ENCODE assay signal across 8 cellular contexts in genomic region chr11:128157423-128158298, GRCh38.
A peak's percentile ranks its signal among the peaks of the same experiment; 100 is the strongest.
DNase-seq lines count a peak whose midpoint lies in the region; ATAC-seq, FAIRE-seq and TF ChIP-seq lines count a peak whose summit lies in the region.

No MANE protein-coding gene starts in this region.

- no peak for TF ChIP-seq EP300 in Ishikawa (IDR thresholded peaks at IDR 0.05; ENCODE audit: borderline replicate concordance)

- BruUV-seq in Panc1 (replicated peaks; lab: Mats Ljungman, UMichigan): no TSS peak

- H3K9me3 Mint-ChIP-seq in activated T-helper 1 cell treated with anti-CD3 and anti-CD28 coated beads, Interleukin-12 subunit alpha, Interleukin-12 subunit beta, Interleukin-2, Interleukin-4 antibody, amounts not matched to agents 30 ng/mL and 10 ng/mL and 1 ng/mL, durations not matched to agents 14 hours and 24 hours and 36 hours: no peaks in the 10 kb centered on the region

- H3K36me3 Mint-ChIP-seq in activated T-helper 1 cell treated with anti-CD3 and anti-CD28 coated beads, Interleukin-12 subunit alpha, Interleukin-12 subunit beta, Interleukin-2, Interleukin-4 antibody, amounts not matched to agents 30 ng/mL and 10 ng/mL and 1 ng/mL, durations not matched to agents 14 hours and 24 hours and 36 hours (ENCODE audit: low read depth): no peaks in the 10 kb centered on the region

- POLR2A ChIA-PET in Panc1 (lab: Charles Lee): interaction anchor here (0.6 kb wide), 1 partner anchor 748 kb away, joined by 5 read pairs; no protein-coding TSS in a partner anchor

- peak; percentile 76 for TF ChIP-seq RAD21 in Ishikawa (IDR thresholded peaks at IDR 0.05; ENCODE audit: low read depth)

- H3K27ac Mint-ChIP-seq in activated T-helper 1 cell treated with anti-CD3 and anti-CD28 coated beads, Interleukin-12 subunit alpha, Interleukin-12 subunit beta, Interleukin-2, Interleukin-4 antibody, amounts not matched to agents 30 ng/mL and 10 ng/mL and 1 ng/mL, durations not matched to agents 14 hours and 24 hours and 36 hours: peak overlapping the region; percentile 66

- intact Hi-C loops in Panc1 (cut with micrococcal nuclease; ENCODE audit: unreplicated experiment) (loop anchor here (1.0 to 5.0 kb wide), 4 partner anchors 126 to 1715 kb away; no protein-coding TSS in a partner anchor), pancreas (cut with DNase I) (no loop called here), vagina (cut with DNase I) (no loop called here)
- intact Hi-C loops in activated T-helper 1 cell treated with anti-CD3 and anti-CD28 coated beads, Interleukin-12 subunit alpha, Interleukin-12 subunit beta, Interleukin-2, Interleukin-4 antibody, amounts not matched to agents 30 ng/mL and 10 ng/mL and 1 ng/mL, durations not matched to agents 14 hours and 24 hours and 36 hours (cut with micrococcal nuclease): loop anchor here (1.0 to 5.0 kb wide), 10 partner anchors 15 to 1715 kb away; no protein-coding TSS in a partner anchor

- H3K9me3 ChIP-seq in Panc1 (ENCODE audit: control insufficient read depth, insufficient read depth, low read depth, low read length) (no peaks in the 10 kb centered on the region), pancreas (no peaks in the 10 kb centered on the region), vagina (no peaks in the 10 kb centered on the region)

- TF ChIP-seq POLR2A in vagina (IDR thresholded peaks at IDR 0.05): no peak

- ATAC-seq in GM21737 (IDR thresholded peaks at IDR 0.05; ENCODE audit: unreplicated experiment) (peak; percentile 79), Panc1 (peak; percentile 95), pancreas (peak; percentile 84 to 98 (median 96))

- H3K4me1 Mint-ChIP-seq in activated T-helper 1 cell treated with anti-CD3 and anti-CD28 coated beads, Interleukin-12 subunit alpha, Interleukin-12 subunit beta, Interleukin-2, Interleukin-4 antibody, amounts not matched to agents 30 ng/mL and 10 ng/mL and 1 ng/mL, durations not matched to agents 14 hours and 24 hours and 36 hours (ENCODE audit: low read depth): peaks cover 13% of the 10 kb centered on the region

- CTCF ChIA-PET in Panc1 (lab: Charles Lee): interaction anchor here (0.5 to 1.5 kb wide), 6 partner anchors 10 to 673 kb away, joined by 3 to 9 read pairs (median 4); no protein-coding TSS in a partner anchor

- no peak overlapping the region for H3K27ac ChIP-seq in Panc1 (ENCODE audit: low read length)
- H3K27ac ChIP-seq in pancreas: no peak overlapping the region
- no peak overlapping the region for H3K27ac ChIP-seq in vagina

- H3K4me3 Mint-ChIP-seq in activated T-helper 1 cell treated with anti-CD3 and anti-CD28 coated beads, Interleukin-12 subunit alpha, Interleukin-12 subunit beta, Interleukin-2, Interleukin-4 antibody, amounts not matched to agents 30 ng/mL and 10 ng/mL and 1 ng/mL, durations not matched to agents 14 hours and 24 hours and 36 hours: peak overlapping the region; percentile 16

- H3K27me3 ChIP-seq in Panc1 (ENCODE audit: control insufficient read depth, insufficient read depth, low read length) (peaks cover 7% of the 10 kb centered on the region; the same call in 1 of the 2 replicates), pancreas (no peaks in the 10 kb centered on the region), vagina (no peaks in the 10 kb centered on the region)

- TF ChIP-seq CTCF in Panc1 (IDR thresholded peaks at IDR 0.05) (peak; percentile 97), pancreas (IDR thresholded peaks at IDR 0.05) (peak; percentile 53 to 83 (median 70)), vagina (IDR thresholded peaks at IDR 0.05) (peak; percentile 74 to 88 (median 82))

- H3K27me3 Mint-ChIP-seq in activated T-helper 1 cell treated with anti-CD3 and anti-CD28 coated beads, Interleukin-12 subunit alpha, Interleukin-12 subunit beta, Interleukin-2, Interleukin-4 antibody, amounts not matched to agents 30 ng/mL and 10 ng/mL and 1 ng/mL, durations not matched to agents 14 hours and 24 hours and 36 hours (ENCODE audit: insufficient read depth): peaks cover 16% of the 10 kb centered on the region

- in situ Hi-C loops in G401 (cut with HindIII; ENCODE audit: low sequenced_read_pairs): no loop called here
- in situ Hi-C loops in Panc1 (cut with HindIII; ENCODE audit: low pct_unique_long_range_greater_than_20kb, low sequenced_read_pairs): loop anchor here (25.0 kb wide), 1 partner anchor 680 kb away; no protein-coding TSS in a partner anchor

- peak; percentile 53 for DNase-seq in G401 (ENCODE audit: low spot score)
- DNase-seq in Panc1 (ENCODE audit: low read depth, low spot score): peak; percentile 81
- peak; percentile 44 for DNase-seq in activated T-helper 1 cell treated with anti-CD3 and anti-CD28 coated beads, Interleukin-12 subunit alpha, Interleukin-12 subunit beta, Interleukin-2, Interleukin-4 antibody, amounts not matched to agents 30 ng/mL and 10 ng/mL and 1 ng/mL, durations not matched to agents 14 hours and 24 hours and 36 hours (ENCODE audit: low spot score)
- peak; percentile 80 for DNase-seq in foreskin melanocyte
- DNase-seq in pancreas: peak in 3 of 6 donors; percentile 26 to 50 (median 28)
- DNase-seq in vagina (ENCODE audit: extremely low spot score in 2 of 2): no peak

- H3K4me1 ChIP-seq in Panc1 (ENCODE audit: control insufficient read depth, insufficient read depth, low read length) (no peaks in the 10 kb centered on the region), pancreas (no peaks in the 10 kb centered on the region), vagina (no peaks in the 10 kb centered on the region)

- H3K4me3 ChIP-seq in Panc1 (ENCODE audit: low read depth in 2 of 2, low read length in 2 of 2) (peak overlapping the region in 1 of 2 experiments; percentile 24; a peak in 2 of 4 replicates), pancreas (no peak overlapping the region), vagina (no peak overlapping the region)

- H3K36me3 ChIP-seq in Panc1 (ENCODE audit: control insufficient read depth, insufficient read depth, low read length): no peaks in the 10 kb centered on the region
- H3K36me3 ChIP-seq in pancreas: no peaks in the 10 kb centered on the region
- no peaks in the 10 kb centered on the region for H3K36me3 ChIP-seq in vagina

- WGBS in pancreas, 2 donors: 14 to 17% methylated on average over 5 of the region's 5 CpGs

- FAIRE-seq in pancreas (lab: Jason Lieb, UNC): peak; percentile 91

TF ChIP-seq in Ishikawa, 13 proteins besides CTCF, POLR2A, EP300 and RAD21:
- TF ChIP-seq CEBPB (IDR thresholded peaks at IDR 0.05) (0 out of 2 replicates have a peak, but pooled peaks have one; percentile 18), CREB1 (IDR thresholded peaks at IDR 0.05; ENCODE audit: low read depth) (no peak), YY1 (IDR thresholded peaks at IDR 0.05; ENCODE audit: low read depth) (peak; percentile 68), EGR1 (IDR thresholded peaks at IDR 0.05) (no peak), ZBTB7A (IDR thresholded peaks at IDR 0.05; ENCODE audit: low read depth) (no peak), TEAD4 (IDR thresholded peaks at IDR 0.05) (peak; percentile 59), TCF12 (IDR thresholded peaks at IDR 0.05; ENCODE audit: low read depth) (no peak), NFIC (IDR thresholded peaks at IDR 0.05) (peak; percentile 29; the same call in 1 of the 2 replicates), TAF1 (IDR thresholded peaks at IDR 0.05; ENCODE audit: low read depth) (no peak)
- TF ChIP-seq, protein P1, sequence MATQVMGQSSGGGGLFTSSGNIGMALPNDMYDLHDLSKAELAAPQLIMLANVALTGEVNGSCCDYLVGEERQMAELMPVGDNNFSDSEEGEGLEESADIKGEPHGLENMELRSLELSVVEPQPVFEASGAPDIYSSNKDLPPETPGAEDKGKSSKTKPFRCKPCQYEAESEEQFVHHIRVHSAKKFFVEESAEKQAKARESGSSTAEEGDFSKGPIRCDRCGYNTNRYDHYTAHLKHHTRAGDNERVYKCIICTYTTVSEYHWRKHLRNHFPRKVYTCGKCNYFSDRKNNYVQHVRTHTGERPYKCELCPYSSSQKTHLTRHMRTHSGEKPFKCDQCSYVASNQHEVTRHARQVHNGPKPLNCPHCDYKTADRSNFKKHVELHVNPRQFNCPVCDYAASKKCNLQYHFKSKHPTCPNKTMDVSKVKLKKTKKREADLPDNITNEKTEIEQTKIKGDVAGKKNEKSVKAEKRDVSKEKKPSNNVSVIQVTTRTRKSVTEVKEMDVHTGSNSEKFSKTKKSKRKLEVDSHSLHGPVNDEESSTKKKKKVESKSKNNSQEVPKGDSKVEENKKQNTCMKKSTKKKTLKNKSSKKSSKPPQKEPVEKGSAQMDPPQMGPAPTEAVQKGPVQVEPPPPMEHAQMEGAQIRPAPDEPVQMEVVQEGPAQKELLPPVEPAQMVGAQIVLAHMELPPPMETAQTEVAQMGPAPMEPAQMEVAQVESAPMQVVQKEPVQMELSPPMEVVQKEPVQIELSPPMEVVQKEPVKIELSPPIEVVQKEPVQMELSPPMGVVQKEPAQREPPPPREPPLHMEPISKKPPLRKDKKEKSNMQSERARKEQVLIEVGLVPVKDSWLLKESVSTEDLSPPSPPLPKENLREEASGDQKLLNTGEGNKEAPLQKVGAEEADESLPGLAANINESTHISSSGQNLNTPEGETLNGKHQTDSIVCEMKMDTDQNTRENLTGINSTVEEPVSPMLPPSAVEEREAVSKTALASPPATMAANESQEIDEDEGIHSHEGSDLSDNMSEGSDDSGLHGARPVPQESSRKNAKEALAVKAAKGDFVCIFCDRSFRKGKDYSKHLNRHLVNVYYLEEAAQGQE (IDR thresholded peaks at IDR 0.05; ENCODE audit: low read depth): no peak

Comparison
In these comparisons a context has a peak if more than half of its experiments do, and no peak if none do; other contexts are left out.
1. DNase-seq: peak in G401 (single experiment), Panc1 (single experiment), activated T-helper 1 cell treated with anti-CD3 and anti-CD28 coated beads, Interleukin-12 subunit alpha, Interleukin-12 subunit beta, Interleukin-2, Interleukin-4 antibody, amounts not matched to agents 30 ng/mL and 10 ng/mL and 1 ng/mL, durations not matched to agents 14 hours and 24 hours and 36 hours (single experiment) and foreskin melanocyte (single experiment); none in vagina (0 of 2).
2. intact Hi-C loops: an anchor here in Panc1 (1.0 to 5.0 kb wide) and activated T-helper 1 cell treated with anti-CD3 and anti-CD28 coated beads, Interleukin-12 subunit alpha, Interleukin-12 subunit beta, Interleukin-2, Interleukin-4 antibody, amounts not matched to agents 30 ng/mL and 10 ng/mL and 1 ng/mL, durations not matched to agents 14 hours and 24 hours and 36 hours (1.0 to 5.0 kb wide); none called in pancreas and vagina.
3. Peak in every context shown above with its lines, with median percentiles within 50 percentile points of each other: ATAC-seq and CTCF ChIP-seq.